2 cellular contexts compared by ENCODE assay signal in genomic region chr11:74147199-74147929, GRCh38.
TF ChIP-seq lines count a peak whose summit lies in the region.

No MANE protein-coding gene starts in this region.

TF ChIP-seq in HepG2, 621 proteins besides CTCF, POLR2A, EP300 and RAD21:
- TF ChIP-seq FOSL2 (CRISPR knock-in tag; IDR thresholded peaks at IDR 0.05) (peak; percentile 83), FOXJ3 (CRISPR knock-in tag; IDR thresholded peaks at IDR 0.05; ENCODE audit: borderline replicate concordance) (no peak), ZNF550 (CRISPR knock-in tag; IDR thresholded peaks at IDR 0.05; ENCODE audit: borderline replicate concordance) (no peak), SMAD3 (CRISPR knock-in tag; IDR thresholded peaks at IDR 0.05) (no peak), NR2F1 (CRISPR knock-in tag; IDR thresholded peaks at IDR 0.05) (peak in 1 of 2 experiments; percentile 56; a peak in 1 of 4 replicates), ZNF430 (CRISPR knock-in tag; IDR thresholded peaks at IDR 0.05) (no peak), ZNF546 (CRISPR knock-in tag; conservative IDR thresholded peaks at IDR 0.05) (no peak), ZNF260 (CRISPR knock-in tag; IDR thresholded peaks at IDR 0.05; ENCODE audit: borderline replicate concordance, low read depth) (no peak), HMG20A (CRISPR knock-in tag; IDR thresholded peaks at IDR 0.05; ENCODE audit: borderline replicate concordance) (no peak), FOXO1 (CRISPR knock-in tag; IDR thresholded peaks at IDR 0.05) (no peak), RARA (CRISPR knock-in tag; IDR thresholded peaks at IDR 0.05) (peak; percentile 24; the same call in 1 of the 2 replicates), CENPX (CRISPR knock-in tag; IDR thresholded peaks at IDR 0.05) (no peak), FOSL1 (CRISPR knock-in tag; IDR thresholded peaks at IDR 0.05; ENCODE audit: borderline replicate concordance) (0 out of 2 replicates have a peak, but pooled peaks have one; percentile 24), JUN (CRISPR knock-in tag; IDR thresholded peaks at IDR 0.05) (no peak), TEAD3 (CRISPR knock-in tag; optimal IDR thresholded peaks at IDR 0.05; ENCODE audit: borderline replicate concordance) (peak; percentile 60), ZNF121 (CRISPR knock-in tag; IDR thresholded peaks at IDR 0.05) (peak; percentile 88), HNF1B (CRISPR knock-in tag; IDR thresholded peaks at IDR 0.05) (no peak), TCF7L2 (IDR thresholded peaks at IDR 0.05; ENCODE audit: low read depth, low read length) (no peak), SP2 (CRISPR knock-in tag; IDR thresholded peaks at IDR 0.05) (no peak), AGO2 (optimal IDR thresholded peaks at IDR 0.05; ENCODE audit: low read depth, low read length) (no peak), ZNF737 (CRISPR knock-in tag; IDR thresholded peaks at IDR 0.05; ENCODE audit: borderline replicate concordance) (no peak), MTA1 (CRISPR knock-in tag; IDR thresholded peaks at IDR 0.05; ENCODE audit: borderline replicate concordance) (no peak), MEF2D (CRISPR knock-in tag; IDR thresholded peaks at IDR 0.05) (no peak)
- TF ChIP-seq, protein P1, sequence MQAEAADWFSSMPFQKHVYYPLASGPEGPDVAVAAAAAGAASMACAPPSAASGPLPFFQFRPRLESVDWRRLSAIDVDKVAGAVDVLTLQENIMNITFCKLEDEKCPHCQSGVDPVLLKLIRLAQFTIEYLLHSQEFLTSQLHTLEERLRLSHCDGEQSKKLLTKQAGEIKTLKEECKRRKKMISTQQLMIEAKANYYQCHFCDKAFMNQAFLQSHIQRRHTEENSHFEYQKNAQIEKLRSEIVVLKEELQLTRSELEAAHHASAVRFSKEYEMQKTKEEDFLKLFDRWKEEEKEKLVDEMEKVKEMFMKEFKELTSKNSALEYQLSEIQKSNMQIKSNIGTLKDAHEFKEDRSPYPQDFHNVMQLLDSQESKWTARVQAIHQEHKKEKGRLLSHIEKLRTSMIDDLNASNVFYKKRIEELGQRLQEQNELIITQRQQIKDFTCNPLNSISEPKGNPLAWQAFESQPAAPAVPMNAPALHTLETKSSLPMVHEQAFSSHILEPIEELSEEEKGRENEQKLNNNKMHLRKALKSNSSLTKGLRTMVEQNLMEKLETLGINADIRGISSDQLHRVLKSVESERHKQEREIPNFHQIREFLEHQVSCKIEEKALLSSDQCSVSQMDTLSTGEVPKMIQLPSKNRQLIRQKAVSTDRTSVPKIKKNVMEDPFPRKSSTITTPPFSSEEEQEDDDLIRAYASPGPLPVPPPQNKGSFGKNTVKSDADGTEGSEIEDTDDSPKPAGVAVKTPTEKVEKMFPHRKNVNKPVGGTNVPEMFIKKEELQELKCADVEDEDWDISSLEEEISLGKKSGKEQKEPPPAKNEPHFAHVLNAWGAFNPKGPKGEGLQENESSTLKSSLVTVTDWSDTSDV (CRISPR knock-in tag; IDR thresholded peaks at IDR 0.05): no peak
- TF ChIP-seq, protein P2, sequence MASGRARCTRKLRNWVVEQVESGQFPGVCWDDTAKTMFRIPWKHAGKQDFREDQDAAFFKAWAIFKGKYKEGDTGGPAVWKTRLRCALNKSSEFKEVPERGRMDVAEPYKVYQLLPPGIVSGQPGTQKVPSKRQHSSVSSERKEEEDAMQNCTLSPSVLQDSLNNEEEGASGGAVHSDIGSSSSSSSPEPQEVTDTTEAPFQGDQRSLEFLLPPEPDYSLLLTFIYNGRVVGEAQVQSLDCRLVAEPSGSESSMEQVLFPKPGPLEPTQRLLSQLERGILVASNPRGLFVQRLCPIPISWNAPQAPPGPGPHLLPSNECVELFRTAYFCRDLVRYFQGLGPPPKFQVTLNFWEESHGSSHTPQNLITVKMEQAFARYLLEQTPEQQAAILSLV (CRISPR knock-in tag; IDR thresholded peaks at IDR 0.05; ENCODE audit: borderline replicate concordance): no peak
- TF ChIP-seq, protein P3, sequence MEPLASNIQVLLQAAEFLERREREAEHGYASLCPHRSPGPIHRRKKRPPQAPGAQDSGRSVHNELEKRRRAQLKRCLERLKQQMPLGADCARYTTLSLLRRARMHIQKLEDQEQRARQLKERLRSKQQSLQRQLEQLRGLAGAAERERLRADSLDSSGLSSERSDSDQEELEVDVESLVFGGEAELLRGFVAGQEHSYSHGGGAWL (CRISPR knock-in tag; IDR thresholded peaks at IDR 0.05): no peak
TF ChIP-seq in HepG2: peak in this region for 6.

TF ChIP-seq in WTC11, 78 proteins besides CTCF, POLR2A, EP300 and RAD21:
- no peak for TF ChIP-seq USF1 (CRISPR knock-in tag; IDR thresholded peaks at IDR 0.05)
- peak; percentile 75 for TF ChIP-seq ZNF121 (CRISPR knock-in tag; IDR thresholded peaks at IDR 0.05)
